Comparison of ENCODE assay signal across 17 cellular contexts in genomic region chr2:217953011-217953481, GRCh38. TPM values are rescaled to one million over a fixed set of nuclear protein-coding genes. Genes with fewer than 3 reads are reported as not detected.
A peak's percentile ranks its signal among the peaks of the same experiment; 100 is the strongest.
DNase-seq lines count a peak whose midpoint lies in the region; ATAC-seq and TF ChIP-seq lines count a peak whose summit lies in the region.
"Had no signal": no experiment of that assay in that cellular context is flagged by ENCODE, and none has a peak within 500 bp of the region (broad histone marks: within the 10 kb centered on the region; RNA-seq: fewer than 3 reads in every experiment).

No MANE protein-coding gene starts in this region.

- H3K36me3 ChIP-seq in heart left ventricle (no peaks in the 10 kb centered on the region), muscle layer of duodenum (ENCODE audit: control insufficient read depth in 1 of 2, insufficient read depth in 2 of 2, low read length in 2 of 2) (no peaks in the 10 kb centered on the region), thoracic aorta (no peaks in the 10 kb centered on the region)

- intact Hi-C loops in heart left ventricle (cut with DNase I), result loop anchor here in 1 of 10 donors (5.0 kb wide), 1 partner anchor 34 kb away; no protein-coding TSS in a partner anchor

- no peaks in the 10 kb centered on the region for H3K9me3 ChIP-seq in heart left ventricle
- H3K9me3 ChIP-seq in muscle layer of duodenum (ENCODE audit: control insufficient read depth in 1 of 2, low read length in 2 of 2), result no peaks in the 10 kb centered on the region
- H3K9me3 ChIP-seq in thoracic aorta, result no peaks in the 10 kb centered on the region
- H3K9me3 ChIP-seq: BLaER1 had no signal

- H3K36me3 Mint-ChIP-seq in chondrocyte (ENCODE audit: low read depth), result peaks cover 7% of the 10 kb centered on the region

- H3K27ac Mint-ChIP-seq in chondrocyte (ENCODE audit: unreplicated experiment), result peak overlapping the region; percentile 78
- H3K27ac Mint-ChIP-seq: activated CD8-positive, alpha-beta T cell treated with anti-CD3 and anti-CD28 coated beads, Interleukin-2, amount 10 ng/mL, durations not matched to agents 7 days and 5 days; activated T-helper 17 cell treated with anti-CD3 and anti-CD28 coated beads, Interleukin-2, amount 50 U/mL, for 72 hours; GM23338 had no signal

- H3K4me1 Mint-ChIP-seq in chondrocyte (ENCODE audit: low read depth), result peaks cover 79% of the 10 kb centered on the region
- H3K4me1 Mint-ChIP-seq: activated T-helper 17 cell treated with anti-CD3 and anti-CD28 coated beads, Interleukin-2, amount 50 U/mL, for 72 hours had no signal

- TF ChIP-seq POLR2A in heart left ventricle (IDR thresholded peaks at IDR 0.05), result no peak

- H3K27me3 ChIP-seq in heart left ventricle (no peaks in the 10 kb centered on the region), muscle layer of duodenum (ENCODE audit: low read depth, low read length) (no peaks in the 10 kb centered on the region), thoracic aorta (replicated peaks; ENCODE audit: insufficient read depth) (no peaks in the 10 kb centered on the region)
- H3K27me3 ChIP-seq: BLaER1 had no signal

- no peak overlapping the region for H3K4me3 Mint-ChIP-seq in chondrocyte (ENCODE audit: unreplicated experiment)
- H3K4me3 Mint-ChIP-seq: activated CD8-positive, alpha-beta T cell treated with anti-CD3 and anti-CD28 coated beads, Interleukin-2, amount 10 ng/mL, durations not matched to agents 7 days and 5 days; activated T-helper 17 cell treated with anti-CD3 and anti-CD28 coated beads, Interleukin-2, amount 50 U/mL, for 72 hours; GM23338 had no signal

- H3K4me1 ChIP-seq in heart left ventricle, result peaks cover 20 to 98% (median 80%) of the 10 kb centered on the region in 12 donors
- H3K4me1 ChIP-seq in muscle layer of duodenum (ENCODE audit: control insufficient read depth in 1 of 2, insufficient read depth in 2 of 2, low read length in 2 of 2), result peaks cover 36 to 71% of the 10 kb centered on the region in 2 donors
- H3K4me1 ChIP-seq in thoracic aorta (ENCODE audit: control insufficient read depth in 1 of 2, low read depth in 2 of 2), result peaks cover 64 to 100% of the 10 kb centered on the region in 2 donors

- DNase-seq in chondrocyte (ENCODE audit: low spot score) (no peak), heart left ventricle (peak in 4 of 5 donors; percentile 55 to 78 (median 75)), thoracic aorta (ENCODE audit: low spot score) (no peak), NCI-H226 (no peak), GM19240 (ENCODE audit: insufficient read length, low spot score) (no peak), omental fat pad (ENCODE audit: low spot score) (no peak)
- DNase-seq: activated CD8-positive, alpha-beta T cell treated with anti-CD3 and anti-CD28 coated beads, Interleukin-2, amount 10 ng/mL, durations not matched to agents 7 days and 5 days; DMS53; foreskin melanocyte; NCI-H2029; NCI-H526; PC-3 had no signal

- no peaks in the 10 kb centered on the region for H3K27me3 Mint-ChIP-seq in chondrocyte (ENCODE audit: low read depth)

- H3K4me3 ChIP-seq in heart left ventricle, result no peak overlapping the region
- H3K4me3 ChIP-seq in muscle layer of duodenum (ENCODE audit: low read depth in 1 of 2, low read length in 2 of 2), result no peak overlapping the region
- peak overlapping the region; percentile 51 for H3K4me3 ChIP-seq in thoracic aorta
- H3K4me3 ChIP-seq: BLaER1, GM23338 had no signal

- H3K27ac ChIP-seq in heart left ventricle (peak overlapping the region; percentile 57 to 97 (median 84)), muscle layer of duodenum (ENCODE audit: low read length) (peak overlapping the region; percentile 85), thoracic aorta (peak overlapping the region; percentile 88 to 93)
- H3K27ac ChIP-seq: BLaER1 had no signal

- peak; percentile 8 to 43 (median 26) for ATAC-seq in heart left ventricle
- peak; percentile 16 for ATAC-seq in thoracic aorta (ENCODE audit: insufficient number of reproducible peaks, low FRiP score, low read depth)
- no peak for ATAC-seq in GM18511 (IDR thresholded peaks at IDR 0.05; ENCODE audit: unreplicated experiment)
- no peak for ATAC-seq in omental fat pad (ENCODE audit: low FRiP score)
- ATAC-seq: activated CD8-positive, alpha-beta T cell treated with anti-CD3 and anti-CD28 coated beads, Interleukin-2, amount 10 ng/mL, durations not matched to agents 7 days and 5 days; activated T-helper 17 cell treated with anti-CD3 and anti-CD28 coated beads, Interleukin-2, amount 50 U/mL, for 72 hours; GM23338; PC-3 had no signal

- no peaks in the 10 kb centered on the region for H3K9me3 Mint-ChIP-seq in chondrocyte (ENCODE audit: low read depth)
- H3K9me3 Mint-ChIP-seq: activated T-helper 17 cell treated with anti-CD3 and anti-CD28 coated beads, Interleukin-2, amount 50 U/mL, for 72 hours; GM23338 had no signal

- 48 to 64% (median 60%) methylated on average over 6 to 7 of the region's 7 CpGs for WGBS in heart left ventricle, 4 donors

- TF ChIP-seq CTCF in chondrocyte (IDR thresholded peaks at IDR 0.05) (no peak), heart left ventricle (IDR thresholded peaks at IDR 0.05) (no peak), thoracic aorta (IDR thresholded peaks at IDR 0.05) (no peak), omental fat pad (IDR thresholded peaks at IDR 0.05) (no peak)

RNA-seq across cellular contexts. Expression of gene TNS1, which starts 49.7 kb away (rescaled TPM):
- total RNA-seq in chondrocyte (227 to 272 TPM (median 249 TPM) in 3 replicates), heart left ventricle (100 to 1,000 TPM; 513 to 899 (median 742) TPM), thoracic aorta (1,000 to 10,000 TPM; 1,836 to 2,296 TPM), omental fat pad (100 to 1,000 TPM; 135 to 453 (median 361) TPM)
- polyA plus RNA-seq in heart left ventricle, result 100 to 1,000 TPM; 243 to 339 TPM

Comparison
In these comparisons a context has a peak if more than half of its experiments do, and no peak if none do; other contexts are left out.
1. DNase-seq: peak in heart left ventricle (4 of 5); none in chondrocyte (single experiment), thoracic aorta (single experiment), NCI-H226 (single experiment), GM19240 (single experiment) and omental fat pad (single experiment).
2. ATAC-seq: peak in heart left ventricle (4 of 4) and thoracic aorta (single experiment); none in GM18511 (single experiment) and omental fat pad (single experiment).
3. Peak in every context shown above with its lines, with median percentiles within 50 percentile points of each other: H3K27ac ChIP-seq.